ENCODE assay signal across 16 cellular contexts in the genomic region with DNA sequence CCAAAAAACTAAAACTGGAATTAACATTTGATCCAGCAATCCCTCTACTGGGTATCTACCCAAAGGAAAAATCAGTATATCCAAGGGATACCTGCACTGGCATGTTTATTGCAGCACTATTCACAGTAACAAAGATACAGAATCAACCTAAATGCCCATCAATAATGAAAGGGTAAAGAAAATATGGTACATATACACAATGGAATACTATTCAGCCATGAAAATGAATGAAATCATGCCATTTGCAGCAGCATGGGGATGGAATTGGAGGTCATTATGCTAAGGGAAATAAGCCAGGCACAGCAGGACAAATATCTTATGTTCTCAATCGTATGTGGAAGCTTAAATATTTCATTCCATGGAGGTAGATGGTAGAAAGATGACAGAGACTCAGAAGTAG. TPM values are rescaled to one million over a fixed set of nuclear protein-coding genes. Genes with fewer than 3 reads are reported as not detected.
DNase-seq lines count a peak whose midpoint lies in the region; ATAC-seq and TF ChIP-seq lines count a peak whose summit lies in the region.
"Had no signal": no experiment of that assay in that cellular context is flagged by ENCODE, and none has a peak within 500 bp of the region (broad histone marks: within the 10 kb centered on the region; RNA-seq: fewer than 3 reads in every experiment).

No MANE protein-coding gene starts in this region.

- H3K27ac Mint-ChIP-seq in natural killer cell treated with Interleukin-12 subunit alpha and Interleukin-12 subunit beta and Interleukin-15 and Interleukin-18, amount 100 ng/mL, for 72 hours, result no peak overlapping the region
- H3K27ac Mint-ChIP-seq: CD4-positive, alpha-beta memory T cell had no signal

- H3K27me3 Mint-ChIP-seq in natural killer cell treated with Interleukin-12 subunit alpha and Interleukin-12 subunit beta and Interleukin-15 and Interleukin-18, amount 100 ng/mL, for 72 hours, result peaks cover 12 to 16% of the 10 kb centered on the region in 2 donors

- peaks cover 93% of the 10 kb centered on the region for H3K79me2 ChIP-seq in Loucy (ENCODE audit: insufficient read depth, low read length)

- H3K27me3 ChIP-seq in Loucy (ENCODE audit: insufficient read depth, low read length, poor library complexity, severe bottlenecking) (no peaks in the 10 kb centered on the region), dorsolateral prefrontal cortex (no peaks in the 10 kb centered on the region), skeletal muscle tissue (ENCODE audit: control insufficient read depth in 3 of 3, insufficient read depth in 3 of 3, low read length in 3 of 3) (no peaks in the 10 kb centered on the region)

- H3K4me1 Mint-ChIP-seq in natural killer cell treated with Interleukin-12 subunit alpha and Interleukin-12 subunit beta and Interleukin-15 and Interleukin-18, amount 100 ng/mL, for 72 hours (ENCODE audit: low read depth in 2 of 2), result peaks cover 5 to 13% of the 10 kb centered on the region in 2 donors
- H3K4me1 Mint-ChIP-seq: CD4-positive, alpha-beta memory T cell had no signal

- H3K9me2 ChIP-seq in Loucy (replicated peaks; ENCODE audit: low read depth, low read length), result no peaks in the 10 kb centered on the region

- 0 out of 2 replicates have a peak, but pooled peaks cover 6% of the 10 kb centered on the region for H3F3A ChIP-seq in Loucy (ENCODE audit: low read depth)

- H3K9me3 ChIP-seq in HEK293 (ENCODE audit: control insufficient read depth, insufficient read depth, low read depth, low read length) (no peaks in the 10 kb centered on the region), Loucy (ENCODE audit: insufficient read depth, low read depth, low read length) (no peaks in the 10 kb centered on the region), skeletal muscle tissue (ENCODE audit: control insufficient read depth in 3 of 3, low read length in 3 of 3) (no peaks in the 10 kb centered on the region)

- H4K20me1 ChIP-seq in Loucy (ENCODE audit: insufficient read depth, low read length, poor library complexity, severe bottlenecking), result peaks cover 29% of the 10 kb centered on the region

- H3K9ac ChIP-seq in Loucy (ENCODE audit: low read depth, low read length, poor library complexity, severe bottlenecking), result no peak overlapping the region
- no peak overlapping the region for H3K9ac ChIP-seq in skeletal muscle tissue (ENCODE audit: low read depth in 1 of 3, low read length in 3 of 3)
- H3K9ac ChIP-seq: GM23248 had no signal

- H3K4me2 ChIP-seq in Loucy (ENCODE audit: low read depth, low read length, poor library complexity, severe bottlenecking), result peak overlapping the region; percentile 75

- TF ChIP-seq CTCF in HEK293 (tag by site-specific recombination; IDR thresholded peaks at IDR 0.05) (no peak), Loucy (conservative IDR thresholded peaks at IDR 0.05; ENCODE audit: low read length) (no peak), dorsolateral prefrontal cortex (IDR thresholded peaks at IDR 0.05 in 54 of 56, conservative IDR thresholded peaks at IDR 0.05 in 2 of 56; ENCODE audit: low read depth in 1 of 56, partially characterized antibody in 56 of 56) (no peak), GM10266 (IDR thresholded peaks at IDR 0.05; ENCODE audit: control insufficient read depth, insufficient read depth, low read depth, missing control alignments) (no peak)

- intact Hi-C loops in dorsolateral prefrontal cortex (cut with DNase I), result no loop called here

- POLR2A ChIA-PET in HEK293 (lab: Yijun Ruan, JAX), result no interaction called here

- CTCF ChIA-PET in HEK293 (lab: Yijun Ruan, JAX), result no interaction called here

- H2AFZ ChIP-seq in Loucy (ENCODE audit: low read length), result no peak overlapping the region
- H2AFZ ChIP-seq: GM23248 had no signal

- H3K27ac ChIP-seq in HEK293 (ENCODE audit: extremely low read depth, low read depth, low read length) (no peak overlapping the region), dorsolateral prefrontal cortex (peak overlapping the region in 40 of 59 donors; percentile 0 to 97 (median 90)), skeletal muscle tissue (ENCODE audit: low read depth, low read length) (peak overlapping the region; percentile 88)
- H3K27ac ChIP-seq: GM23248 had no signal

- DNase-seq in dorsolateral prefrontal cortex, result no peak
- no peak for DNase-seq in natural killer cell treated with Interleukin-12 subunit alpha and Interleukin-12 subunit beta and Interleukin-15 and Interleukin-18, amount 100 ng/mL, for 72 hours (ENCODE audit: low spot score)
- no peak for DNase-seq in GM10266 (ENCODE audit: extremely low spot score)
- DNase-seq: C1 segment of cervical spinal cord; Calu3; CD4-positive, alpha-beta memory T cell; COR-L47; DMS153; DND-41; GM23248; H7; HCEC 1CT had no signal

- H3K36me3 Mint-ChIP-seq in natural killer cell treated with Interleukin-12 subunit alpha and Interleukin-12 subunit beta and Interleukin-15 and Interleukin-18, amount 100 ng/mL, for 72 hours, result no peaks in the 10 kb centered on the region
- H3K36me3 Mint-ChIP-seq: CD4-positive, alpha-beta memory T cell had no signal

- H3K4me1 ChIP-seq in HEK293 (ENCODE audit: control insufficient read depth, insufficient read depth, low read length) (no peaks in the 10 kb centered on the region), Loucy (ENCODE audit: insufficient read depth, low read length, poor library complexity, severe bottlenecking) (peaks cover 73% of the 10 kb centered on the region), skeletal muscle tissue (ENCODE audit: control insufficient read depth in 3 of 3, insufficient read depth in 3 of 3, low read length in 3 of 3) (peaks cover 52 to 56% (median 53%) of the 10 kb centered on the region in 3 donors)

- H3K4me3 ChIP-seq in HEK293 (ENCODE audit: low read depth, low read length) (no peak overlapping the region), Loucy (ENCODE audit: low read length, poor library complexity, severe bottlenecking) (no peak overlapping the region), dorsolateral prefrontal cortex (no peak overlapping the region), skeletal muscle tissue (ENCODE audit: low read length in 3 of 3) (no peak overlapping the region)
- H3K4me3 ChIP-seq: GM12878, GM23248 had no signal

- H3K36me3 ChIP-seq in HEK293 (ENCODE audit: control insufficient read depth in 2 of 2, insufficient read depth in 1 of 2, low read length in 2 of 2) (no peaks in the 10 kb centered on the region), Loucy (ENCODE audit: insufficient read depth, low read length) (peaks cover 11% of the 10 kb centered on the region; the same call in 1 of the 2 replicates), skeletal muscle tissue (ENCODE audit: control insufficient read depth in 3 of 3, insufficient read depth in 3 of 3, low read length in 3 of 3) (peaks cover 3 to 6% (median 4%) of the 10 kb centered on the region in 3 donors)

- H3K9me3 Mint-ChIP-seq in natural killer cell treated with Interleukin-12 subunit alpha and Interleukin-12 subunit beta and Interleukin-15 and Interleukin-18, amount 100 ng/mL, for 72 hours, result no peaks in the 10 kb centered on the region

- no peak for ATAC-seq in natural killer cell treated with Interleukin-12 subunit alpha and Interleukin-12 subunit beta and Interleukin-15 and Interleukin-18, amount 100 ng/mL, for 72 hours
- ATAC-seq: GM12878 had no signal

- H3K4me3 Mint-ChIP-seq in natural killer cell treated with Interleukin-12 subunit alpha and Interleukin-12 subunit beta and Interleukin-15 and Interleukin-18, amount 100 ng/mL, for 72 hours, result no peak overlapping the region
- H3K4me3 Mint-ChIP-seq: CD4-positive, alpha-beta memory T cell had no signal

TF ChIP-seq in HEK293, 187 proteins besides CTCF, POLR2A, EP300 and RAD21:
- TF ChIP-seq ZNF146 (tag by site-specific recombination; IDR thresholded peaks at IDR 0.05) (peak; percentile 59; the same call in 1 of the 2 replicates), KLF16 (tag by site-specific recombination; IDR thresholded peaks at IDR 0.05) (no peak)

RNA-seq across cellular contexts. Expression of a gene that starts 9.7 kb away (rescaled TPM):
- total RNA-seq in dorsolateral prefrontal cortex (10 to 100 TPM in 119 of 120 experiments, 1 to 10 TPM in 1; 4.7 to 39.6 (median 23.5) TPM), skeletal muscle tissue (18.3 TPM)
- 10 to 100 TPM in 1 of 2 donors, 1 to 10 TPM in 1; 5.9 to 20.3 TPM for total RNA-seq in natural killer cell treated with Interleukin-12 subunit alpha and Interleukin-12 subunit beta and Interleukin-15 and Interleukin-18, amount 100 ng/mL, for 72 hours
